In the genomic region with DNA sequence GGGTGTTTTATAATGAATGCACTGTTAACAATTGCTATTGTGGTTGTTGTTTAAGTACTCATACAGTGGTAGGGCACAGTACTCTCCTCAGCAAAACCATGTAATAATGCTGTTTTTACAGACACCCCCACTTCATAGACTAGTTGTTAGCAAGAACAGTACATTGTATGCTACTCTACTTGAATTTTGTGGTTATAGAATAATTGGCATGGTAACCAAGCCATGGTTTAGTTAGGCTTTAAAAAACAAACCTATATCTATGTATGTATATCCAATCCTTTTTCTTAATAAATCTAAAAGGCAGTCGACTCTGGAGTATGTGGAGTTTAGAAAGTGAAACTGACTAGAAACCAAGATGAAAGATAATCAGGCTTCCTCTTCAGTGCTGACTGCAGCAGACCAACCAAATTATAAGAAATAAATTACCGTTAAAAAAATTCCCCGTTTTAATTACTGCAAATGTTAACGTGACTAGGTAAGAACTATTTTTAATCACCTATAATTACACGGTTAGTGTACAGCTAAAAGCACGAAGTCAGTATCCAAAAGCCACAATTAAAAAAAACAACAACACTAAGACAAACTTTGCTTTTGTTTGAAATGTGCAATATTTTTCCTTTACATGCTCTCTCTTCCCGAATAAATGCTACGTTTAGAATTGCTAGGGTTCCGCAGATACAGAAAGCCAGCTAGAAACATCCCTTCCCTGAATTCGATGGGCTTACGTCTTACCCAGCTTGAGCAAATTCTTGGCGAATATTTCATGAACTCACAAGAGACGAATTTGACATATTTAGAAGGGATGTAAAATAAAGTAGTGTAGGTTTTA, we compare ENCODE assay signal across 8 cellular contexts.
DNase-seq lines count a peak whose midpoint lies in the region; TF ChIP-seq lines count a peak whose summit lies in the region.

No MANE protein-coding gene starts in this region.

- H3K9me3 ChIP-seq in Caco-2 (no peaks in the 10 kb centered on the region), Peyer's patch (no peaks in the 10 kb centered on the region), ectodermal cell (ENCODE audit: control insufficient read depth, low read length) (no peaks in the 10 kb centered on the region), mucosa of stomach (ENCODE audit: control insufficient read depth, low read length) (no peaks in the 10 kb centered on the region)

- no peak for TF ChIP-seq POLR2A in Peyer's patch (IDR thresholded peaks at IDR 0.05)

- H3K4me3 Mint-ChIP-seq in Caco-2 (ENCODE audit: unreplicated experiment): peak overlapping the region; percentile 78

- H3K4me3 ChIP-seq in Caco-2 (ENCODE audit: low read depth, low read length) (peak overlapping the region; percentile 47), H7 (ENCODE audit: insufficient read depth, low read depth, low read length) (peak overlapping the region; percentile 65), Peyer's patch (peak overlapping the region; percentile 64 to 74 (median 68)), ectodermal cell (ENCODE audit: insufficient read depth, low read depth, low read length) (peak overlapping the region; percentile 62), mucosa of stomach (ENCODE audit: low read length) (peak overlapping the region; percentile 89)

- peak overlapping the region; percentile 91 to 96 (median 94) for H3K27ac ChIP-seq in Peyer's patch
- peak overlapping the region; percentile 76 for H3K27ac ChIP-seq in ectodermal cell (ENCODE audit: insufficient read depth, low read depth, low read length, poor library complexity, severe bottlenecking)

- peaks cover 6% of the 10 kb centered on the region for H3K36me3 Mint-ChIP-seq in Caco-2 (ENCODE audit: insufficient read depth, unreplicated experiment)

- no peaks in the 10 kb centered on the region for H3K27me3 Mint-ChIP-seq in Caco-2 (ENCODE audit: insufficient read depth, unreplicated experiment)

- H3K9me3 Mint-ChIP-seq in Caco-2 (ENCODE audit: unreplicated experiment): no peaks in the 10 kb centered on the region

- peak overlapping the region; percentile 84 for H3K27ac Mint-ChIP-seq in Caco-2 (ENCODE audit: unreplicated experiment)

- peaks cover 27% of the 10 kb centered on the region for H3K4me1 Mint-ChIP-seq in Caco-2 (ENCODE audit: low read depth, unreplicated experiment)

- TSS peak; percentile 96 for BruUV-seq in Caco-2 (replicated peaks; lab: Mats Ljungman, UMichigan)

- H3K36me3 ChIP-seq in Caco-2 (ENCODE audit: control insufficient read depth, insufficient read depth, low read length): no peaks in the 10 kb centered on the region
- no peaks in the 10 kb centered on the region; the same call in 1 of the 2 replicates for H3K36me3 ChIP-seq in H7 (replicated peaks; ENCODE audit: control insufficient read depth, insufficient read depth, low read length)
- no peaks in the 10 kb centered on the region for H3K36me3 ChIP-seq in Peyer's patch
- H3K36me3 ChIP-seq in ectodermal cell (ENCODE audit: control insufficient read depth, insufficient read depth, low read length): no peaks in the 10 kb centered on the region
- H3K36me3 ChIP-seq in mucosa of stomach (ENCODE audit: control insufficient read depth, insufficient read depth, low read length): no peaks in the 10 kb centered on the region

- CTCF ChIA-PET in Caco-2 (lab: Charles Lee): interaction anchor here (0.6 to 1.6 kb wide), 8 partner anchors 16 to 171 kb away, joined by 3 to 15 read pairs (median 3); partner anchors contain the start of gene SERTAD2

- H3K4me1 ChIP-seq in Caco-2 (peaks cover 28% of the 10 kb centered on the region), Peyer's patch (peaks cover 0 to 13% (median 0%) of the 10 kb centered on the region in 4 donors), ectodermal cell (ENCODE audit: control insufficient read depth, insufficient read depth, low read length) (peaks cover 3% of the 10 kb centered on the region), mucosa of stomach (ENCODE audit: control insufficient read depth, insufficient read depth, low read length) (peaks cover 27% of the 10 kb centered on the region)

- H3K27me3 ChIP-seq in Caco-2 (replicated peaks; ENCODE audit: control insufficient read depth, insufficient read depth, low read length) (no peaks in the 10 kb centered on the region), H7 (ENCODE audit: control insufficient read depth, insufficient read depth, low read length) (peaks cover 31% of the 10 kb centered on the region), Peyer's patch (no peaks in the 10 kb centered on the region), ectodermal cell (ENCODE audit: control insufficient read depth, insufficient read depth, low read length, poor library complexity, severe bottlenecking) (peaks cover 24% of the 10 kb centered on the region), mucosa of stomach (ENCODE audit: control insufficient read depth, insufficient read depth, low read length) (no peaks in the 10 kb centered on the region)

- intact Hi-C loops in Caco-2 (cut with micrococcal nuclease; ENCODE audit: unreplicated experiment): loop anchor here (5.0 kb wide), 2 partner anchors 55 to 100 kb away; no protein-coding TSS in a partner anchor

- no peak for DNase-seq in Caco-2
- DNase-seq in H7: no peak
- DNase-seq in Peyer's patch: no peak
- DNase-seq in NCI-H446 treated with DMSO at 0.1 percent for 48 hours (lab: John Stamatoyannopoulos, UW): no peak
- no peak for DNase-seq in NCI-H2029 treated with DMSO at 0.1 percent for 48 hours (lab: John Stamatoyannopoulos, UW)
- no peak for DNase-seq in HuH-7 (ENCODE audit: low spot score)

- no peak for TF ChIP-seq CTCF in Caco-2 (IDR thresholded peaks at IDR 0.05; ENCODE audit: insufficient read depth in 1 of 2, low read depth in 1 of 2, low read length in 1 of 2, severe bottlenecking in 1 of 2, unreplicated experiment in 1 of 2)
- TF ChIP-seq CTCF in Peyer's patch (IDR thresholded peaks at IDR 0.05): no peak

- POLR2A ChIA-PET in Caco-2 (lab: Charles Lee): interaction anchor here (1.5 kb wide), 2 partner anchors 16 to 113 kb away, joined by 19 to 22 read pairs; partner anchors contain the start of gene SERTAD2

- peak overlapping the region; percentile 87 for H3K9ac ChIP-seq in mucosa of stomach (ENCODE audit: low read length)

- 32 to 37% methylated on average over 12 of the region's 13 CpGs for WGBS in ectodermal cell, 2 experiments
